In the genomic region with DNA sequence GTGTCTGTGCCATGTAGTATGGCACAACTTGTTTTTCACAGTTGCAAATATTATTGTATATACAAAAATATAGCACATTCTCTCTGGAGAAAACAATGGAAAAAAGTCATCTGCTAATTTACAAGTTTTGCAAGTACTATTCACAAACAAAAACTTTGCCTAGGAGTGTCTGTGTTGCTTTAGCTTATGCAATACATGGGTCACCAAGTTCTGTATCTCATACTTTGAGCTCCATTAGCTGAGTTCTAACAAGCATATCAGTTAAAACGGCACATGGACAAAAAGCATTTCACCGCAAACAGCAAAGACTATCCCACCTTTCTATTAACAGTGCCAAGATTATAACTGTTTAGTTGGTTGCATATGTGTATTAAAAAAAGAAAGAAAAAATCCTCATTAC, we compare ENCODE assay signal across 8 cellular contexts. TPM values are rescaled to one million over a fixed set of nuclear protein-coding genes. Genes with fewer than 3 reads are reported as not detected.
DNase-seq lines count a peak whose midpoint lies in the region; ATAC-seq and TF ChIP-seq lines count a peak whose summit lies in the region.
"Had no signal": no experiment of that assay in that cellular context is flagged by ENCODE, and none has a peak within 500 bp of the region (broad histone marks: within the 10 kb centered on the region; RNA-seq: fewer than 3 reads in every experiment).

No MANE protein-coding gene starts in this region.

- peaks cover 11% of the 10 kb centered on the region for H3K9me1 ChIP-seq in IMR-90 (ENCODE audit: insufficient read depth, low read length)

- CTCF ChIA-PET in IMR-90 (lab: Yijun Ruan, JAX), result interaction anchor here (0.6 kb wide), 1 partner anchor 349 kb away, joined by 3 read pairs; no protein-coding TSS in a partner anchor

- H3K4me3 Mint-ChIP-seq in chondrocyte (ENCODE audit: unreplicated experiment), result no peak overlapping the region

- no peaks in the 10 kb centered on the region for H3K9me3 Mint-ChIP-seq in chondrocyte (ENCODE audit: low read depth)

- no peak overlapping the region for H4K91ac ChIP-seq in IMR-90 (ENCODE audit: insufficient read depth, low read depth, low read length)

- no peak for TF ChIP-seq CTCF in IMR-90 (conservative IDR thresholded peaks at IDR 0.05; ENCODE audit: low read depth, low read length)
- TF ChIP-seq CTCF in chondrocyte (IDR thresholded peaks at IDR 0.05), result no peak
- TF ChIP-seq CTCF in right lobe of liver (IDR thresholded peaks at IDR 0.05), result no peak
- TF ChIP-seq CTCF in tibial nerve (IDR thresholded peaks at IDR 0.05), result no peak

- H4K5ac ChIP-seq in IMR-90 (ENCODE audit: low read depth, low read length), result no peak overlapping the region

- no peak for TF ChIP-seq RAD21 in IMR-90 (IDR thresholded peaks at IDR 0.05; ENCODE audit: low read length)

- no CpG with 5 or more reads among the region's 2 CpGs for WGBS in IMR-90 (ENCODE audit: extremely low coverage in 2 of 2, insufficient read length in 1 of 2), 2 experiments
- WGBS in right lobe of liver (ENCODE audit: insufficient coverage, low coverage, low lambda C conversion rate, missing lambda C conversion rate), result 22% methylated on average over 2 of the region's 2 CpGs
- 26 to 34% methylated on average over 2 of the region's 2 CpGs for WGBS in tibial nerve, 2 donors

- no peak overlapping the region for H3K56ac ChIP-seq in IMR-90 (ENCODE audit: extremely low read depth, insufficient read depth, low read length)

- H3K4me2 ChIP-seq in IMR-90 (ENCODE audit: low read depth, low read length), result peak overlapping the region; percentile 87; the same call in 1 of the 2 replicates

- no peak overlapping the region for H2AK9ac ChIP-seq in IMR-90 (replicated peaks; ENCODE audit: low read depth, low read length, poor library complexity)

- H2BK15ac ChIP-seq in IMR-90 (ENCODE audit: low read depth, low read length), result no peak overlapping the region

- H3K4ac ChIP-seq in IMR-90 (ENCODE audit: low read depth, low read length), result no peak overlapping the region

- no peak overlapping the region for H2AFZ ChIP-seq in IMR-90 (replicated peaks; ENCODE audit: low read length, poor library complexity)

- intact Hi-C loops in IMR-90 (cut with micrococcal nuclease), result loop anchor here (1.0 to 5.0 kb wide), 2 partner anchors 124 to 252 kb away; no protein-coding TSS in a partner anchor
- intact Hi-C loops in right lobe of liver (cut with DNase I), result no loop called here

- BruUV-seq in IMR-90 (replicated peaks; lab: Mats Ljungman, UMichigan), result no TSS peak

- no peak overlapping the region for H2AK5ac ChIP-seq in IMR-90 (ENCODE audit: low read depth, low read length)

- DNase-seq in IMR-90 (peak; percentile 18), chondrocyte (ENCODE audit: low spot score) (no peak), right lobe of liver (no peak), tibial nerve (ENCODE audit: low spot score in 2 of 2) (no peak), NCI-H1930 (lab: John Stamatoyannopoulos, UW) (no peak), dermis blood vessel endothelial cell (no peak)
- DNase-seq: WERI-Rb-1 had no signal

- no peak overlapping the region for H3K9ac ChIP-seq in IMR-90 (ENCODE audit: low read depth, low read length)

- dilution Hi-C loops in IMR-90 (cut with HindIII; ENCODE audit: low sequenced_read_pairs, unreplicated experiment), result no loop called here

- H3K4me1 Mint-ChIP-seq in chondrocyte (ENCODE audit: low read depth), result peaks cover 21% of the 10 kb centered on the region

- H3K27me3 Mint-ChIP-seq in chondrocyte (ENCODE audit: low read depth), result no peaks in the 10 kb centered on the region

- H4K8ac ChIP-seq in IMR-90 (ENCODE audit: low read depth in 2 of 2, low read length in 2 of 2), result no peak overlapping the region

- H3K36me3 ChIP-seq in IMR-90 (ENCODE audit: control insufficient read depth, insufficient read depth, low read length) (peaks cover 13% of the 10 kb centered on the region), right lobe of liver (peaks cover 0 to 13% (median 0%) of the 10 kb centered on the region in 4 donors), tibial nerve (peaks cover 0 to 44% (median 0%) of the 10 kb centered on the region in 3 donors)
- H3K36me3 ChIP-seq: WERI-Rb-1 had no signal

- H3K4me1 ChIP-seq in IMR-90 (ENCODE audit: control insufficient read depth, insufficient read depth, low read length) (peaks cover 12% of the 10 kb centered on the region), right lobe of liver (peaks cover 0 to 38% (median 16%) of the 10 kb centered on the region in 4 donors), tibial nerve (peaks cover 0 to 44% (median 11%) of the 10 kb centered on the region in 4 donors)

- no peak overlapping the region for H2BK5ac ChIP-seq in IMR-90 (ENCODE audit: low read depth, low read length, poor library complexity, severe bottlenecking)

- no peak overlapping the region for H3K14ac ChIP-seq in IMR-90 (replicated peaks; ENCODE audit: low read depth, low read length)

- H3K9me3 ChIP-seq in IMR-90 (ENCODE audit: control insufficient read depth, insufficient read depth, low read length), result no peaks in the 10 kb centered on the region
- no peaks in the 10 kb centered on the region for H3K9me3 ChIP-seq in right lobe of liver
- H3K9me3 ChIP-seq in tibial nerve, result no peaks in the 10 kb centered on the region

- TF ChIP-seq EP300 in tibial nerve (IDR thresholded peaks at IDR 0.05), result peak in 1 of 2 donors; percentile 5

- no peaks in the 10 kb centered on the region for H3K36me3 Mint-ChIP-seq in chondrocyte (ENCODE audit: low read depth)

- no peak overlapping the region for H3K4me3 ChIP-seq in IMR-90 (ENCODE audit: insufficient read depth, low read depth, low read length)
- peak overlapping the region in 2 of 3 donors; percentile 83 to 89 for H3K4me3 ChIP-seq in right lobe of liver
- H3K4me3 ChIP-seq in tibial nerve, result peak overlapping the region; percentile 71 to 96 (median 76)

- H3K79me1 ChIP-seq in IMR-90 (ENCODE audit: low read depth in 1 of 2, low read length in 2 of 2), result peaks cover 7 to 40% of the 10 kb centered on the region in 2 experiments; a peak in 3 of 4 replicates

- peak overlapping the region; percentile 49 for H3K27ac Mint-ChIP-seq in chondrocyte (ENCODE audit: unreplicated experiment)

- ATAC-seq in IMR-90 (ENCODE audit: low read depth) (no peak), right lobe of liver (peak in 3 of 4 donors; percentile 6 to 15 (median 10)), HG02973 (IDR thresholded peaks at IDR 0.05; ENCODE audit: unreplicated experiment) (no peak)

- H2BK20ac ChIP-seq in IMR-90 (ENCODE audit: low read depth, low read length), result no peak overlapping the region

- POLR2A ChIA-PET in IMR-90 (lab: Charles Lee; ENCODE audit: unreplicated experiment), result no interaction called here

- H3K27ac ChIP-seq in IMR-90 (ENCODE audit: insufficient read depth, low read length) (no peak overlapping the region), right lobe of liver (peak overlapping the region in 2 of 3 donors; percentile 95 to 97), tibial nerve (peak overlapping the region in 3 of 4 donors; percentile 91 to 99 (median 99))
- H3K27ac ChIP-seq: WERI-Rb-1 had no signal

- TF ChIP-seq POLR2A in IMR-90 (IDR thresholded peaks at IDR 0.05; ENCODE audit: low read depth, low read length), result no peak
- peak; percentile 14 for TF ChIP-seq POLR2A in right lobe of liver (IDR thresholded peaks at IDR 0.05)
- no peak for TF ChIP-seq POLR2A in tibial nerve (IDR thresholded peaks at IDR 0.05)

- no peak overlapping the region for H2BK120ac ChIP-seq in IMR-90 (ENCODE audit: low read depth, low read length)

- in situ Hi-C loops in IMR-90 (cut with MboI; ENCODE audit: low sequenced_read_pairs), result loop anchor here (10.0 to 25.0 kb wide), 4 partner anchors 122 to 924 kb away; partner anchors contain the start of gene RBM26

- H3K23ac ChIP-seq in IMR-90 (ENCODE audit: low read depth, low read length), result no peak overlapping the region

- no peak overlapping the region for H3K18ac ChIP-seq in IMR-90 (ENCODE audit: low read depth, low read length)

- H4K20me1 ChIP-seq in IMR-90 (ENCODE audit: insufficient read depth, low read length), result peaks cover 63% of the 10 kb centered on the region

- H3K27me3 ChIP-seq in IMR-90 (ENCODE audit: control insufficient read depth, insufficient read depth, low read length), result no peaks in the 10 kb centered on the region
- H3K27me3 ChIP-seq in right lobe of liver, result no peaks in the 10 kb centered on the region
- H3K27me3 ChIP-seq in tibial nerve, result no peaks in the 10 kb centered on the region

TF ChIP-seq in IMR-90, 13 proteins besides CTCF, POLR2A, EP300 and RAD21:
- TF ChIP-seq CEBPB (IDR thresholded peaks at IDR 0.05; ENCODE audit: low read depth, low read length), result peak; percentile 57; the same call in 1 of the 2 replicates
- TF ChIP-seq MAZ (IDR thresholded peaks at IDR 0.05; ENCODE audit: borderline replicate concordance, low read depth, low read length), result no peak
- TF ChIP-seq ELK1 (IDR thresholded peaks at IDR 0.05; ENCODE audit: borderline replicate concordance, low read depth, low read length), result no peak

RNA-seq across cellular contexts. Expression of gene SPRY2, which starts 4.6 kb away (rescaled TPM):
- total RNA-seq in IMR-90 (2012; rRNA removed) (21.1 and 26.4 TPM in 2 replicates), chondrocyte (10.5 to 14.8 TPM (median 11.2 TPM) in 3 replicates), right lobe of liver (10 to 100 TPM in 3 of 6 experiments, 1 to 10 TPM in 3; 9.4 to 14.7 (median 10.5) TPM), tibial nerve (100 to 1,000 TPM in 1 of 4 donors, 10 to 100 TPM in 3; 80.4 to 122 (median 92.5) TPM), dermis blood vessel endothelial cell (21.7 and 24.2 TPM in 2 replicates)
- polyA plus RNA-seq in IMR-90 (2012; rRNA removed), result 47.9 and 53.9 TPM in 2 replicates
- polyA plus RNA-seq in IMR-90 (2012; cell fraction: cytosol; rRNA removed), result 35.5 and 39.0 TPM in 2 replicates
- polyA plus RNA-seq in IMR-90 (2012; cell fraction: nucleus; rRNA removed; ENCODE audit: low replicate concordance), result 63.3 and 76.1 TPM in 2 replicates

Comparison
In these comparisons a context has a peak if more than half of its experiments do, and no peak if none do; other contexts are left out.
1. ATAC-seq: peak in right lobe of liver (3 of 4); none in IMR-90 (single experiment) and HG02973 (single experiment).